7 cellular contexts compared by ENCODE assay signal in the genomic region with DNA sequence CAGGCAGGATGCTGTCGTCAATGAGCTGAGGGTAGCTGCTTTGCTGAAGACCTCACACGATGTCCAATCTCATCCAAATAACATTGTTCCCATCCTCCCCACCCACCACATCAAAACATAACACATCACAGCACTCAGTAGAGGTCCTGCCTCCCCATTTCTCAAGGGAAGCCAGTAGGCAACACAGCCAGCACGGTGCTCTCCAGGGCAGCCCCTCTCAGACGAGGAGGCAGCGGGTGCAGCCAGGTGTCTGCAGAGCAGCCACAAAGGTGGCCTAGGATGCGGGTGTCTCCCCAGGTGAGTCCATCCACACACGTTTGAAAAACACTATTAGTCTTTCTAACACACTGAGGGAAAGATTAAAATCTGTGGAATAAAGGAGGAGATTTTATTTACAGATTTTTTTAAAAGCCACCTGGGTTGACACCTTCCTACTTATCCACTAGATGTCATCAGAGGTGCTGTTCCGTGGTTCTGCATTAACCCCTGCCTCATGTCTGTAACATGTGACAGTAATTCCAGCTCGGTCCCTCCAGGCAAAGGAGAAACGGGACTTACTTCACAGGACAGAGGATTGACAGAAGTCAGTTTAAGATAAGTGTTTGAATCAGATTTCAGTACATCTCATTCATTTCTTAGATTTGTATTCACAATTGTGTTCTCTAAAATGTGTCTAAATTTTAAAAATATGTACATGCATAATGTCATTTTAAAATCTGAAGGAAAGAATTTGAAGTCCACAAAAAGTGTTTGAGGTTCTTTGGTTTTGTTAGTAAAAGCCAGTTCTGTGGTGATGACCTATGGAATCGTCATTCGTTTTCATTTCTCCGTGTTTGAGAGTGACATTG.
DNase-seq lines count a peak whose midpoint lies in the region; ATAC-seq, FAIRE-seq and TF ChIP-seq lines count a peak whose summit lies in the region.

No MANE protein-coding gene starts in this region.

- peak; percentile 73 for ATAC-seq in GM21390 (IDR thresholded peaks at IDR 0.05; ENCODE audit: unreplicated experiment)

- WGBS in esophagus squamous epithelium, 2 donors, result 52 to 67% methylated on average over 10 to 13 of the region's 13 CpGs

- H3K27me3 ChIP-seq in esophagus squamous epithelium, result no peaks in the 10 kb centered on the region

- no peak overlapping the region for H3K27ac ChIP-seq in esophagus squamous epithelium

- H3K4me3 ChIP-seq in esophagus squamous epithelium, result no peak overlapping the region

- TF ChIP-seq CTCF in esophagus squamous epithelium (IDR thresholded peaks at IDR 0.05), result peak; percentile 18 to 62 (median 28)

- intact Hi-C loops in esophagus squamous epithelium (cut with DNase I), result no loop called here

- no peaks in the 10 kb centered on the region for H3K9me3 ChIP-seq in esophagus squamous epithelium

- FAIRE-seq in G401.6 (lab: Jason Lieb, UNC), result peak; percentile 85

- peak; percentile 39 for DNase-seq in KBM-7
- DNase-seq in RPMI7951 (ENCODE audit: low read depth), result peak; percentile 71
- DNase-seq in esophagus squamous epithelium (lab: John Stamatoyannopoulos, UW), result no peak
- peak; percentile 25 for DNase-seq in pons (ENCODE audit: low spot score)
- no peak for DNase-seq in NOMO-1 treated with DMSO at 0.1 percent for 48 hours (lab: John Stamatoyannopoulos, UW; ENCODE audit: unreplicated experiment)

- in situ Hi-C loops in KBM-7 (cut with MboI; ENCODE audit: low pct_unique_long_range_greater_than_20kb, low sequenced_read_pairs), result no loop called here

- H3K4me1 ChIP-seq in esophagus squamous epithelium, result no peaks in the 10 kb centered on the region

- no peak for TF ChIP-seq POLR2A in esophagus squamous epithelium (IDR thresholded peaks at IDR 0.05)

- peaks cover 0 to 38% (median 0%) of the 10 kb centered on the region in 3 donors for H3K36me3 ChIP-seq in esophagus squamous epithelium

Comparison
In these comparisons a context has a peak if more than half of its experiments do, and no peak if none do; other contexts are left out.
1. DNase-seq: peak in KBM-7 (single experiment), RPMI7951 (single experiment) and pons (single experiment); none in esophagus squamous epithelium (single experiment) and NOMO-1 treated with DMSO at 0.1 percent for 48 hours (single experiment).